1 cellular context compared by ENCODE assay signal in the genomic region with DNA sequence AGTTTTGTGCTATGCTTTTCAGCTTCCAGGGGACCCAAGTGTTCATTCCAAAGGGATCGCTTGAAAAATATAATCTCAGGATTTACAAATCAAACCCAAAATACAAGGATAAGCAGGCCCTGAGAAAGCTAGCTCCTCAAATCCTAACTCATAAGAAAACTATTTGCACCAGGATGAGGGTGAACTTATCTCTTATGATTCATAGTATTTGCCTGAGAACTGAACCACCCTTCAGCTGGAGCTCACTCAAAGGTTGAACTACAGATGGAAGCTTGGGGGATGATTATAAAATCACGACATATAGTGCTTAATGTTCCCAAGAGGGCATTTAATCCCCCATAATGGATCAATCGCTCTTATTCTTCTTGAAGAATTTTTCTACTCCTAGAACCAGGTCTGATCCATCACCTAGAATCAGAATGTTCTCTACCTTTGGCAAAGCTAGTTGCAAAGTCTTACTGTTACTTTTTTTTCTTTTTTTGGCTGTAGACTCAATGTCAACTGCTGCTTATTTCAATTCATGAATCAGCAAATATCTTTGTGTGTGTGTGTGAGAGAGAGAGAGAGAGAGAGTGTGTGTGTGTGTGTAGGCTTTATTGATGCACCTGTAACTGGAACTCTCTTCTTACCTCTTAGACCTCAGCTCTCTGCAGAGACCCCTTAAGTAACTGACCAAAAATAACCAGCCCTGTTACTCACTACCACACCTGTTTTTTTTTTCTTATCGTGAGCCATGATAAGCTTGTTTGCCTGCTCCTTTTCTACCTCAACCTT.
A peak's percentile ranks its signal among the peaks of the same experiment; 100 is the strongest.
TF ChIP-seq lines count a peak whose summit lies in the region.

No MANE protein-coding gene starts in this region.

TF ChIP-seq in K562, 482 proteins besides CTCF, POLR2A, EP300 and RAD21 (continued from another document):
- TF ChIP-seq, protein P1, sequence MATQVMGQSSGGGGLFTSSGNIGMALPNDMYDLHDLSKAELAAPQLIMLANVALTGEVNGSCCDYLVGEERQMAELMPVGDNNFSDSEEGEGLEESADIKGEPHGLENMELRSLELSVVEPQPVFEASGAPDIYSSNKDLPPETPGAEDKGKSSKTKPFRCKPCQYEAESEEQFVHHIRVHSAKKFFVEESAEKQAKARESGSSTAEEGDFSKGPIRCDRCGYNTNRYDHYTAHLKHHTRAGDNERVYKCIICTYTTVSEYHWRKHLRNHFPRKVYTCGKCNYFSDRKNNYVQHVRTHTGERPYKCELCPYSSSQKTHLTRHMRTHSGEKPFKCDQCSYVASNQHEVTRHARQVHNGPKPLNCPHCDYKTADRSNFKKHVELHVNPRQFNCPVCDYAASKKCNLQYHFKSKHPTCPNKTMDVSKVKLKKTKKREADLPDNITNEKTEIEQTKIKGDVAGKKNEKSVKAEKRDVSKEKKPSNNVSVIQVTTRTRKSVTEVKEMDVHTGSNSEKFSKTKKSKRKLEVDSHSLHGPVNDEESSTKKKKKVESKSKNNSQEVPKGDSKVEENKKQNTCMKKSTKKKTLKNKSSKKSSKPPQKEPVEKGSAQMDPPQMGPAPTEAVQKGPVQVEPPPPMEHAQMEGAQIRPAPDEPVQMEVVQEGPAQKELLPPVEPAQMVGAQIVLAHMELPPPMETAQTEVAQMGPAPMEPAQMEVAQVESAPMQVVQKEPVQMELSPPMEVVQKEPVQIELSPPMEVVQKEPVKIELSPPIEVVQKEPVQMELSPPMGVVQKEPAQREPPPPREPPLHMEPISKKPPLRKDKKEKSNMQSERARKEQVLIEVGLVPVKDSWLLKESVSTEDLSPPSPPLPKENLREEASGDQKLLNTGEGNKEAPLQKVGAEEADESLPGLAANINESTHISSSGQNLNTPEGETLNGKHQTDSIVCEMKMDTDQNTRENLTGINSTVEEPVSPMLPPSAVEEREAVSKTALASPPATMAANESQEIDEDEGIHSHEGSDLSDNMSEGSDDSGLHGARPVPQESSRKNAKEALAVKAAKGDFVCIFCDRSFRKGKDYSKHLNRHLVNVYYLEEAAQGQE (CRISPR knock-in tag; IDR thresholded peaks at IDR 0.05; ENCODE audit: low read depth) = no peak
- TF ChIP-seq GTF2F1 (IDR thresholded peaks at IDR 0.05; ENCODE audit: low read depth, low read length) (no peak), TEAD2 (tag; IDR thresholded peaks at IDR 0.05) (no peak), ZNF583 (CRISPR knock-in tag; IDR thresholded peaks at IDR 0.05) (no peak), ZNF79 (CRISPR knock-in tag; IDR thresholded peaks at IDR 0.05; ENCODE audit: low read depth) (no peak), FOXJ3 (CRISPR knock-in tag; IDR thresholded peaks at IDR 0.05) (no peak), C11orf30 (IDR thresholded peaks at IDR 0.05; ENCODE audit: low read depth) (0 out of 2 replicates have a peak, but pooled peaks have one; percentile 13), CBX1 (IDR thresholded peaks at IDR 0.05; ENCODE audit: low read depth) (no peak), SMC3 (conservative IDR thresholded peaks at IDR 0.05; ENCODE audit: insufficient read depth, low read depth, low read length) (no peak), YBX1 (IDR thresholded peaks at IDR 0.05) (no peak)
- TF ChIP-seq, protein P2, sequence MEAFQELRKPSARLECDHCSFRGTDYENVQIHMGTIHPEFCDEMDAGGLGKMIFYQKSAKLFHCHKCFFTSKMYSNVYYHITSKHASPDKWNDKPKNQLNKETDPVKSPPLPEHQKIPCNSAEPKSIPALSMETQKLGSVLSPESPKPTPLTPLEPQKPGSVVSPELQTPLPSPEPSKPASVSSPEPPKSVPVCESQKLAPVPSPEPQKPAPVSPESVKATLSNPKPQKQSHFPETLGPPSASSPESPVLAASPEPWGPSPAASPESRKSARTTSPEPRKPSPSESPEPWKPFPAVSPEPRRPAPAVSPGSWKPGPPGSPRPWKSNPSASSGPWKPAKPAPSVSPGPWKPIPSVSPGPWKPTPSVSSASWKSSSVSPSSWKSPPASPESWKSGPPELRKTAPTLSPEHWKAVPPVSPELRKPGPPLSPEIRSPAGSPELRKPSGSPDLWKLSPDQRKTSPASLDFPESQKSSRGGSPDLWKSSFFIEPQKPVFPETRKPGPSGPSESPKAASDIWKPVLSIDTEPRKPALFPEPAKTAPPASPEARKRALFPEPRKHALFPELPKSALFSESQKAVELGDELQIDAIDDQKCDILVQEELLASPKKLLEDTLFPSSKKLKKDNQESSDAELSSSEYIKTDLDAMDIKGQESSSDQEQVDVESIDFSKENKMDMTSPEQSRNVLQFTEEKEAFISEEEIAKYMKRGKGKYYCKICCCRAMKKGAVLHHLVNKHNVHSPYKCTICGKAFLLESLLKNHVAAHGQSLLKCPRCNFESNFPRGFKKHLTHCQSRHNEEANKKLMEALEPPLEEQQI (IDR thresholded peaks at IDR 0.05) = no peak
